23 cellular contexts compared by ENCODE assay signal in genomic region chr2:177518754-177519153, GRCh38.
DNase-seq lines count a peak whose midpoint lies in the region; ATAC-seq, FAIRE-seq and TF ChIP-seq lines count a peak whose summit lies in the region.
"Had no signal": no experiment of that assay in that cellular context is flagged by ENCODE, and none has a peak within 500 bp of the region (broad histone marks: within the 10 kb centered on the region; RNA-seq: fewer than 3 reads in every experiment).

No MANE protein-coding gene starts in this region.

- TF ChIP-seq EP300 in HepG2 (IDR thresholded peaks at IDR 0.05; ENCODE audit: low read depth in 2 of 2, low read length in 2 of 2) (no peak), HepG2 (CRISPR knock-in tag; IDR thresholded peaks at IDR 0.05; ENCODE audit: borderline replicate concordance) (no peak)

- CTCF ChIA-PET in HepG2 (lab: Yijun Ruan, JAX; ENCODE audit: low intra/inter-chr PET ratio, low total read pairs) = no interaction called here

- H3K9me3 Mint-ChIP-seq in endothelial cell (ENCODE audit: unreplicated experiment) (no peaks in the 10 kb centered on the region), nephron progenitor cell (no peaks in the 10 kb centered on the region)
- H3K9me3 Mint-ChIP-seq: CD4-positive, alpha-beta memory T cell; HFFc6 had no signal

- H3K79me2 ChIP-seq in HepG2 (ENCODE audit: insufficient read depth, low read length) = no peaks in the 10 kb centered on the region

- H3K27me3 Mint-ChIP-seq in endothelial cell (ENCODE audit: unreplicated experiment) (peaks cover 2% of the 10 kb centered on the region), nephron progenitor cell (ENCODE audit: low read depth, poor library complexity) (no peaks in the 10 kb centered on the region)
- H3K27me3 Mint-ChIP-seq: CD4-positive, alpha-beta memory T cell had no signal

- H2AFZ ChIP-seq in HepG2 (ENCODE audit: low read length) = no peak overlapping the region
- H2AFZ ChIP-seq: GM23248 had no signal

- TF ChIP-seq RAD21 in HepG2 (CRISPR knock-in tag; IDR thresholded peaks at IDR 0.05) = no peak

- no peak for FAIRE-seq in HepG2 (lab: Jason Lieb, UNC)
- FAIRE-seq: A549, D721Med, GM12878, GM19239, H54 had no signal

- peaks cover 28 to 76% of the 10 kb centered on the region in 2 experiments for H3K36me3 ChIP-seq in HepG2 (replicated peaks in 1 of 2; ENCODE audit: control insufficient read depth in 1 of 2, insufficient read depth in 2 of 2, low read length in 2 of 2)
- H3K36me3 ChIP-seq in right lobe of liver = peaks cover 0 to 9% (median 2%) of the 10 kb centered on the region in 4 donors
- H3K36me3 ChIP-seq: HAP-1 had no signal

- H3K4me1 ChIP-seq in HepG2 (ENCODE audit: insufficient read depth, low read length) (no peaks in the 10 kb centered on the region), right lobe of liver (no peaks in the 10 kb centered on the region)

- H4K20me1 ChIP-seq in HepG2 (ENCODE audit: insufficient read depth, low read length) = no peaks in the 10 kb centered on the region

- WGBS in HepG2 (ENCODE audit: low lambda C conversion rate) = 95% methylated on average over 2 of the region's 2 CpGs
- WGBS in right lobe of liver (ENCODE audit: insufficient coverage, low coverage, low lambda C conversion rate, missing lambda C conversion rate) = 100% methylated on average over 2 of the region's 2 CpGs

- H3K4me2 ChIP-seq in HepG2 (ENCODE audit: low read depth, low read length) = no peak overlapping the region
- H3K4me2 ChIP-seq: A549 had no signal

- no peak for TF ChIP-seq POLR2A in HepG2 (IDR thresholded peaks at IDR 0.05; ENCODE audit: insufficient read depth in 1 of 2, low read depth in 2 of 2, low read length in 2 of 2)
- no peak for TF ChIP-seq POLR2A in right lobe of liver (IDR thresholded peaks at IDR 0.05)

- H3K4me3 ChIP-seq in HepG2 (replicated peaks in 1 of 3; ENCODE audit: insufficient read depth in 1 of 3, low read depth in 2 of 3, low read length in 3 of 3) (no peak overlapping the region), right lobe of liver (no peak overlapping the region)
- H3K4me3 ChIP-seq: A549, GM12878, GM23248, HAP-1 had no signal

- H3K4me1 Mint-ChIP-seq in endothelial cell (ENCODE audit: unreplicated experiment) = peaks cover 23% of the 10 kb centered on the region
- no peaks in the 10 kb centered on the region for H3K4me1 Mint-ChIP-seq in nephron progenitor cell

- DNase-seq in HepG2 (ENCODE audit: low spot score) (no peak), right lobe of liver (no peak), endothelial cell (ENCODE audit: low spot score) (no peak), nephron progenitor cell (no peak), AG08396 (ENCODE audit: low spot score) (no peak)
- DNase-seq in activated CD4-positive, alpha-beta T cell treated with anti-CD3 and anti-CD28 coated beads, Interleukin-2, amount 50 U/mL, for 4 hours = no peak
- DNase-seq: ACHN; C1 segment of cervical spinal cord; Caco-2; CD4-positive, alpha-beta memory T cell; DMS 273 treated with DMSO at 0.1 percent for 48 hours; DMS79; EL; GDM1; GM23248; HFFc6 had no signal

- H3K36me3 Mint-ChIP-seq in endothelial cell (ENCODE audit: low read depth, unreplicated experiment) = peaks cover 5% of the 10 kb centered on the region
- peaks cover 8% of the 10 kb centered on the region for H3K36me3 Mint-ChIP-seq in nephron progenitor cell (ENCODE audit: low read depth)

- peak overlapping the region; percentile 8 for H3K27ac Mint-ChIP-seq in endothelial cell (ENCODE audit: unreplicated experiment)
- peak overlapping the region; percentile 0 for H3K27ac Mint-ChIP-seq in nephron progenitor cell
- H3K27ac Mint-ChIP-seq: HFFc6 had no signal

- TF ChIP-seq CTCF in HepG2 (CRISPR knock-in tag; IDR thresholded peaks at IDR 0.05) = no peak
- no peak for TF ChIP-seq CTCF in right lobe of liver (IDR thresholded peaks at IDR 0.05)
- TF ChIP-seq CTCF in endothelial cell (IDR thresholded peaks at IDR 0.05; ENCODE audit: unreplicated experiment) = no peak
- no peak for TF ChIP-seq CTCF in nephron progenitor cell (IDR thresholded peaks at IDR 0.05)

- H3K4me3 Mint-ChIP-seq in endothelial cell (ENCODE audit: unreplicated experiment) = no peak overlapping the region
- H3K4me3 Mint-ChIP-seq in nephron progenitor cell = no peak overlapping the region
- H3K4me3 Mint-ChIP-seq: CD4-positive, alpha-beta memory T cell; HFFc6 had no signal

- no peaks in the 10 kb centered on the region for H3K9me3 ChIP-seq in HepG2 (ENCODE audit: low read length)
- H3K9me3 ChIP-seq in right lobe of liver = no peaks in the 10 kb centered on the region
- H3K9me3 ChIP-seq: A549, Caco-2, HAP-1 had no signal

- H3K27ac ChIP-seq in HepG2 (ENCODE audit: extremely low read length, insufficient read depth, low read length) (no peak overlapping the region), right lobe of liver (no peak overlapping the region)
- H3K27ac ChIP-seq: 22Rv1, A549, GM23248 had no signal

- ATAC-seq in HepG2 (no peak), right lobe of liver (no peak)
- ATAC-seq: A549, GM12878 had no signal

- POLR2A ChIA-PET in HepG2 (lab: Yijun Ruan, JAX) = no interaction called here

- no peak overlapping the region for H3K9ac ChIP-seq in HepG2 (ENCODE audit: insufficient read depth, low read depth, low read length)
- H3K9ac ChIP-seq: GM23248 had no signal

- no peaks in the 10 kb centered on the region for H3K27me3 ChIP-seq in HepG2 (ENCODE audit: control insufficient read depth in 1 of 2, insufficient read depth in 2 of 2, low read length in 2 of 2)
- H3K27me3 ChIP-seq in right lobe of liver = no peaks in the 10 kb centered on the region

- no TSS peak for BruUV-seq in HepG2 (replicated peaks; lab: Mats Ljungman, UMichigan)

- intact Hi-C loops in HepG2 (cut with micrococcal nuclease; ENCODE audit: unreplicated experiment) (no loop called here), right lobe of liver (cut with DNase I) (no loop called here)

- in situ Hi-C loops in HepG2 (cut with HindIII; ENCODE audit: extremely low pct_ligation_motif_present, low pct_unique_long_range_greater_than_20kb) = no loop called here

TF ChIP-seq in HepG2, 621 proteins besides CTCF, POLR2A, EP300 and RAD21:
- TF ChIP-seq ETV5 (CRISPR knock-in tag; IDR thresholded peaks at IDR 0.05; ENCODE audit: borderline replicate concordance) (no peak), RBM22 (optimal IDR thresholded peaks at IDR 0.05; ENCODE audit: low read length) (peak; percentile 68), SATB2 (CRISPR knock-in tag; IDR thresholded peaks at IDR 0.05) (no peak), ZNF230 (CRISPR knock-in tag; IDR thresholded peaks at IDR 0.05) (no peak)
